Comparison of ENCODE assay signal across 14 cellular contexts in the genomic region with DNA sequence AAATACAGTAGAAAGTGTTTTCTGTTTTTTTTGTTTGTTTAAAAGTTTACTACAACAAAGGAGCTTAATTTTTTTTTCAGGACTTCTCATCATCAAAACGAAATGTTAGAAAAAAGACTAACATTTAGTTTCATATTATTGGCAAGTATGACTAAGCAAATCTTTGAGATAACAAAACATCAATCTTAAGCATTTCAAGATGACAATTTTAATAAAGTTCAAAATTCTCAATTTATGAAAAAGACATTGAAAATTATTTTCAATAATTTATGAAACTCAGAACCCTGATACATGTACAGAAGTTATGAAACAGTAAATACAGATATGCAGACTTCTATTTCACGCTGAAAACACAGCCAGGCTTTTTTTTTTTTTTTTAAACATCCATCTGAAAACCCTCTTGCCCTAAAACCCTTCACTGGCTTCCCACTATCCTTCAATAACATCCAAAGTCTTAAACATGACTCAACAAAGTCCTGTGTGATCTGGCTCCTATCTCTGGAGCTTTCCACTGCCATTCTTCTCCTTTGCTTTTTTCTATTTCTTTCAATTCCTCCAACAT. TPM values are rescaled to one million over a fixed set of nuclear protein-coding genes. Genes with fewer than 3 reads are reported as not detected.
DNase-seq lines count a peak whose midpoint lies in the region; ATAC-seq, FAIRE-seq and TF ChIP-seq lines count a peak whose summit lies in the region.
"Had no signal": no experiment of that assay in that cellular context is flagged by ENCODE, and none has a peak within 500 bp of the region (broad histone marks: within the 10 kb centered on the region; RNA-seq: fewer than 3 reads in every experiment).

No MANE protein-coding gene starts in this region.

- no peak for TF ChIP-seq CTCF in A549 (IDR thresholded peaks at IDR 0.05)
- TF ChIP-seq CTCF in HFF-Myc (IDR thresholded peaks at IDR 0.05; ENCODE audit: low read depth, low read length, missing control alignments) = no peak
- TF ChIP-seq CTCF in mesothelial cell of epicardium (IDR thresholded peaks at IDR 0.05; ENCODE audit: unreplicated experiment) = no peak

- H3K27ac ChIP-seq in A549 = peak overlapping the region; percentile 47 to 65; a peak in 5 of 6 replicates

- H3K36me3 Mint-ChIP-seq in activated naive CD8-positive, alpha-beta T cell treated with anti-CD3 and anti-CD28 coated beads, Interleukin-2, amount 50 U/mL, for 24 hours (ENCODE audit: low read depth) = peaks cover 44% of the 10 kb centered on the region
- H3K36me3 Mint-ChIP-seq in mesothelial cell of epicardium = peaks cover 26% of the 10 kb centered on the region

- POLR2A ChIA-PET in A549 (lab: Yijun Ruan, JAX) = interaction anchor here (0.6 to 0.7 kb wide), 3 partner anchors 14 to 79 kb away, joined by 4 to 6 read pairs (median 5); a partner anchor contains a TSS

- H3K4me2 ChIP-seq in A549 = peak overlapping the region; percentile 96

- no peak for TF ChIP-seq RAD21 in A549 (conservative IDR thresholded peaks at IDR 0.05 in 1 of 2, IDR thresholded peaks at IDR 0.05 in 1 of 2)

- no peak for DNase-seq in A549 (ENCODE audit: low read depth in 1 of 2, low spot score in 1 of 2)
- DNase-seq in HFF-Myc (ENCODE audit: extremely low read depth, low read depth) = no peak
- DNase-seq in activated naive CD8-positive, alpha-beta T cell treated with anti-CD3 and anti-CD28 coated beads, Interleukin-2, amount 50 U/mL, for 24 hours = no peak
- DNase-seq in mesothelial cell of epicardium (ENCODE audit: low spot score in 2 of 2, unreplicated experiment in 2 of 2) = no peak
- no peak for DNase-seq in NCI-H1048 (lab: John Stamatoyannopoulos, UW)
- no peak for DNase-seq in GOT3 (lab: John Stamatoyannopoulos, UW)
- DNase-seq in ureter (ENCODE audit: low spot score) = no peak
- no peak for DNase-seq in EL
- DNase-seq: activated CD4-positive, alpha-beta T cell treated with anti-CD3 and anti-CD28 coated beads for 48 hours; HCEC 1CT; NCI-H1930; occipital lobe; Peyer's patch had no signal

- no peak for ATAC-seq in A549
- ATAC-seq in activated naive CD8-positive, alpha-beta T cell treated with anti-CD3 and anti-CD28 coated beads, Interleukin-2, amount 50 U/mL, for 24 hours = no peak

- peak overlapping the region; percentile 19; the same call in 1 of the 3 replicates for H3K4me3 ChIP-seq in A549
- H3K4me3 ChIP-seq in HFF-Myc (replicated peaks; ENCODE audit: low read depth, low read length) = peak overlapping the region; percentile 82; the same call in 1 of the 2 replicates
- H3K4me3 ChIP-seq: Peyer's patch had no signal

- H3K27me3 Mint-ChIP-seq in activated naive CD8-positive, alpha-beta T cell treated with anti-CD3 and anti-CD28 coated beads, Interleukin-2, amount 50 U/mL, for 24 hours = no peaks in the 10 kb centered on the region
- H3K27me3 Mint-ChIP-seq in mesothelial cell of epicardium (ENCODE audit: low read depth) = no peaks in the 10 kb centered on the region

- peaks cover 1% of the 10 kb centered on the region; the same call in 1 of the 3 replicates for H3K9me3 ChIP-seq in A549
- H3K9me3 ChIP-seq: Peyer's patch had no signal

- FAIRE-seq in A549 (lab: Jason Lieb, UNC) = no peak
- FAIRE-seq: bronchial epithelial cell had no signal

- no peak for TF ChIP-seq POLR2A in A549 (IDR thresholded peaks at IDR 0.05; ENCODE audit: low read length)

- H3K4me1 ChIP-seq in A549 = peaks cover 35% of the 10 kb centered on the region

- H3K4me1 Mint-ChIP-seq in activated naive CD8-positive, alpha-beta T cell treated with anti-CD3 and anti-CD28 coated beads, Interleukin-2, amount 50 U/mL, for 24 hours = peaks cover 58% of the 10 kb centered on the region
- peaks cover 30% of the 10 kb centered on the region for H3K4me1 Mint-ChIP-seq in mesothelial cell of epicardium

- no peak for TF ChIP-seq EP300 in A549 (IDR thresholded peaks at IDR 0.05)

- H3K27ac Mint-ChIP-seq in activated naive CD8-positive, alpha-beta T cell treated with anti-CD3 and anti-CD28 coated beads, Interleukin-2, amount 50 U/mL, for 24 hours = peak overlapping the region; percentile 69
- peak overlapping the region; percentile 49 for H3K27ac Mint-ChIP-seq in mesothelial cell of epicardium

- WGBS in A549 (ENCODE audit: missing lambda C conversion rate) = 34% methylated on average over 2 of the region's 2 CpGs

- H3K9me3 Mint-ChIP-seq in activated naive CD8-positive, alpha-beta T cell treated with anti-CD3 and anti-CD28 coated beads, Interleukin-2, amount 50 U/mL, for 24 hours = peaks cover 2% of the 10 kb centered on the region
- no peaks in the 10 kb centered on the region for H3K9me3 Mint-ChIP-seq in mesothelial cell of epicardium

- CTCF ChIA-PET in A549 (lab: Yijun Ruan, JAX) = no interaction called here

- H3K4me3 Mint-ChIP-seq in activated naive CD8-positive, alpha-beta T cell treated with anti-CD3 and anti-CD28 coated beads, Interleukin-2, amount 50 U/mL, for 24 hours = no peak overlapping the region
- H3K4me3 Mint-ChIP-seq in mesothelial cell of epicardium = no peak overlapping the region

TF ChIP-seq in A549, 52 proteins besides CTCF, POLR2A, EP300 and RAD21:
- TF ChIP-seq TFCP2L1 (CRISPR knock-in tag; IDR thresholded peaks at IDR 0.05) = no peak
- TF ChIP-seq MAFK (IDR thresholded peaks at IDR 0.05; ENCODE audit: partially characterized antibody) = peak; percentile 63

RNA-seq across cellular contexts. Expression of a gene that starts 3.9 kb away (rescaled TPM):
- polyA plus RNA-seq in A549 (2011; rRNA removed) (25.3 and 29.5 TPM in 2 replicates), A549 (2017; fragmentation: RNase III; extraction: RNeasy Plus Mini Kit Qiagen cat#74134 plus additional on column Dnase treatment) (27.7 to 29.7 TPM (median 29.4 TPM) in 3 replicates)
- polyA plus RNA-seq in A549 (2012; cell fraction: cytosol; rRNA removed) = 6.4 TPM in 2 replicates
- polyA plus RNA-seq in A549 (2012; cell fraction: nucleus; rRNA removed) = 10.4 and 16.9 TPM in 2 replicates
- 12.3 and 14.5 TPM in 2 replicates for polyA minus RNA-seq in A549 (2011; rRNA and poly(A)+ RNA removed)
- total RNA-seq in mesothelial cell of epicardium (82.0 to 87.3 TPM (median 84.9 TPM) in 3 replicates), ureter (69.6 TPM)
